9 cellular contexts compared by ENCODE assay signal in the genomic region with DNA sequence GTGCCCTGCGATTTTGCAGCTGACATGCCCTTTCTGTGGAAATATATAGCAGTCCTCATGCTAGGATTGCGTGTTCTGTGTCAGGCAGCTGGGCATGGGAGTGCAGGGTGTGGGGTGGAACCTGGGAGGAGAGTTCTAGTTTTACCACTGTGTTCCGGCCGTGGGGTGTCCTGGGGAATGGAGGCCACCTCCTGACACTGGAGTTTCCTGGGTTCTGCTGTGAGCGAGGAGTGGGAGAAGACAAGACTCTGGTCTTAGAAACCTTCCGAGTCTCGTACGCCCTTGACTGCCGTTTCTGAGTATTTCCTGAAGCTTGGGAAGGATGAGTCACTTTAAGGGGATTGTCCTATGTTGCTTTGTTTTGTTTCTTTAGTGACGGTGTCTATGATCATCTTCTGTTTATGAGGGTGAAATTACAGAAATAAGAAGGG. TPM values are rescaled to one million over a fixed set of nuclear protein-coding genes. Genes with fewer than 3 reads are reported as not detected.
DNase-seq lines count a peak whose midpoint lies in the region; ATAC-seq and TF ChIP-seq lines count a peak whose summit lies in the region.
"Had no signal": no experiment of that assay in that cellular context is flagged by ENCODE, and none has a peak within 500 bp of the region (broad histone marks: within the 10 kb centered on the region; RNA-seq: fewer than 3 reads in every experiment).

No MANE protein-coding gene starts in this region.

- no peak overlapping the region for H3K9ac ChIP-seq in parathyroid adenoma

- no peaks in the 10 kb centered on the region for H4K20me1 ChIP-seq in GM23338 (replicated peaks; ENCODE audit: insufficient read depth)

- H3K4me1 ChIP-seq in GM23338 (ENCODE audit: insufficient read depth), result peaks cover 22% of the 10 kb centered on the region; the same call in 1 of the 2 replicates
- H3K4me1 ChIP-seq in parathyroid adenoma, result no peaks in the 10 kb centered on the region

- no peaks in the 10 kb centered on the region for H3K9me2 ChIP-seq in GM23338 (ENCODE audit: insufficient read depth)

- in situ Hi-C loops in GM13977 (cut with MboI; ENCODE audit: low pct_unique_long_range_greater_than_20kb, low sequenced_read_pairs, unreplicated experiment), result no loop called here

- DNase-seq in GM23338 (ENCODE audit: low spot score), result no peak
- peak; percentile 87 for DNase-seq in fibroblast of gingiva (ENCODE audit: low read depth)
- DNase-seq in cerebellum (ENCODE audit: low spot score), result no peak
- no peak for DNase-seq in GM13977 (ENCODE audit: low spot score)
- no peak for DNase-seq in WERI-Rb-1

- H3K79me2 ChIP-seq in GM23338 (replicated peaks; ENCODE audit: insufficient read depth) (no peaks in the 10 kb centered on the region; the same call in 1 of the 2 replicates), parathyroid adenoma (peaks cover 8% of the 10 kb centered on the region)

- H3K4me3 ChIP-seq in GM23338 (no peak overlapping the region), WI38 (ENCODE audit: low read depth, low read length) (peak overlapping the region; percentile 44), parathyroid adenoma (ENCODE audit: low read depth, low read length) (no peak overlapping the region), WERI-Rb-1 (ENCODE audit: low read depth, low read length) (no peak overlapping the region)

- no peaks in the 10 kb centered on the region for H3K9me3 Mint-ChIP-seq in GM23338

- peaks cover 39% of the 10 kb centered on the region for H3K4me1 Mint-ChIP-seq in GM23338

- peak overlapping the region; percentile 14 for H3K4me2 ChIP-seq in GM23338
- no peak overlapping the region for H3K4me2 ChIP-seq in parathyroid adenoma (ENCODE audit: low read length)

- H3K9me3 ChIP-seq in parathyroid adenoma (ENCODE audit: control insufficient read depth, low read length) (no peaks in the 10 kb centered on the region), WERI-Rb-1 (ENCODE audit: severe bottlenecking) (no peaks in the 10 kb centered on the region)

- peaks cover 2% of the 10 kb centered on the region; the same call in 1 of the 3 replicates for H3K36me3 Mint-ChIP-seq in GM23338 (ENCODE audit: low read depth)

- H3F3A ChIP-seq in GM23338 (replicated peaks; ENCODE audit: low read depth), result peaks cover 23% of the 10 kb centered on the region

- H2AFZ ChIP-seq in GM23338, result no peak overlapping the region
- no peak overlapping the region for H2AFZ ChIP-seq in parathyroid adenoma

- ATAC-seq in GM23338 (no peak; the same call in 2 of the 3 replicates), HG02885 (IDR thresholded peaks at IDR 0.05; ENCODE audit: poor library complexity, unreplicated experiment) (no peak)

- peaks cover 7% of the 10 kb centered on the region for H3K27me3 Mint-ChIP-seq in GM23338 (ENCODE audit: insufficient read depth, low read depth, poor library complexity)

- H3K36me3 ChIP-seq in GM23338 (ENCODE audit: insufficient read depth) (no peaks in the 10 kb centered on the region), parathyroid adenoma (ENCODE audit: control insufficient read depth, insufficient read depth, low read length) (no peaks in the 10 kb centered on the region), WERI-Rb-1 (peaks cover 9% of the 10 kb centered on the region)

- H3K4me3 Mint-ChIP-seq in GM23338, result no peak overlapping the region

- H3K27ac Mint-ChIP-seq in GM23338, result peak overlapping the region; percentile 88

- peak overlapping the region; percentile 72 for H3K27ac ChIP-seq in GM23338 (ENCODE audit: low read depth)
- H3K27ac ChIP-seq in parathyroid adenoma, result peak overlapping the region; percentile 51
- no peak overlapping the region for H3K27ac ChIP-seq in WERI-Rb-1

- no peaks in the 10 kb centered on the region for H3K27me3 ChIP-seq in GM23338 (ENCODE audit: insufficient read depth)
- no peaks in the 10 kb centered on the region for H3K27me3 ChIP-seq in parathyroid adenoma (ENCODE audit: control insufficient read depth, insufficient read depth, low read length)
- no peaks in the 10 kb centered on the region for H3K27me3 ChIP-seq in WERI-Rb-1 (ENCODE audit: insufficient read depth, low read depth, severe bottlenecking)

- TF ChIP-seq CTCF in GM23338 (conservative IDR thresholded peaks at IDR 0.05; ENCODE audit: low read depth in 2 of 2), result no peak
- no peak for TF ChIP-seq CTCF in WI38 (IDR thresholded peaks at IDR 0.05; ENCODE audit: low read depth, low read length)
- TF ChIP-seq CTCF in parathyroid adenoma (IDR thresholded peaks at IDR 0.05), result no peak
- TF ChIP-seq CTCF in GM13977 (IDR thresholded peaks at IDR 0.05; ENCODE audit: extremely low read depth, insufficient read depth, missing control alignments), result no peak
- no peak for TF ChIP-seq CTCF in WERI-Rb-1 (IDR thresholded peaks at IDR 0.05; ENCODE audit: low read depth, low read length)

TF ChIP-seq in GM23338, 12 proteins besides CTCF, POLR2A, EP300 and RAD21:
- TF ChIP-seq NANOG (IDR thresholded peaks at IDR 0.05; ENCODE audit: borderline replicate concordance), result no peak
- TF ChIP-seq POLR2AphosphoS5 (IDR thresholded peaks at IDR 0.05; ENCODE audit: low read depth), result no peak
- no peak for TF ChIP-seq EZH2 (IDR thresholded peaks at IDR 0.05; ENCODE audit: low read depth, unreplicated experiment)
- no peak for TF ChIP-seq ZNF331 (CRISPR knock-in tag; IDR thresholded peaks at IDR 0.05; ENCODE audit: low read depth)
- TF ChIP-seq ZNF114 (CRISPR knock-in tag; IDR thresholded peaks at IDR 0.05), result no peak
- TF ChIP-seq, protein P1, sequence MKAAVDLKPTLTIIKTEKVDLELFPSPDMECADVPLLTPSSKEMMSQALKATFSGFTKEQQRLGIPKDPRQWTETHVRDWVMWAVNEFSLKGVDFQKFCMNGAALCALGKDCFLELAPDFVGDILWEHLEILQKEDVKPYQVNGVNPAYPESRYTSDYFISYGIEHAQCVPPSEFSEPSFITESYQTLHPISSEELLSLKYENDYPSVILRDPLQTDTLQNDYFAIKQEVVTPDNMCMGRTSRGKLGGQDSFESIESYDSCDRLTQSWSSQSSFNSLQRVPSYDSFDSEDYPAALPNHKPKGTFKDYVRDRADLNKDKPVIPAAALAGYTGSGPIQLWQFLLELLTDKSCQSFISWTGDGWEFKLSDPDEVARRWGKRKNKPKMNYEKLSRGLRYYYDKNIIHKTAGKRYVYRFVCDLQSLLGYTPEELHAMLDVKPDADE (IDR thresholded peaks at IDR 0.05), result no peak
- TF ChIP-seq CREB1 (CRISPR knock-in tag; IDR thresholded peaks at IDR 0.05; ENCODE audit: low read depth), result no peak
- no peak for TF ChIP-seq EZH2phosphoT487 (IDR thresholded peaks at IDR 0.05; ENCODE audit: unreplicated experiment)
- TF ChIP-seq, protein P2, sequence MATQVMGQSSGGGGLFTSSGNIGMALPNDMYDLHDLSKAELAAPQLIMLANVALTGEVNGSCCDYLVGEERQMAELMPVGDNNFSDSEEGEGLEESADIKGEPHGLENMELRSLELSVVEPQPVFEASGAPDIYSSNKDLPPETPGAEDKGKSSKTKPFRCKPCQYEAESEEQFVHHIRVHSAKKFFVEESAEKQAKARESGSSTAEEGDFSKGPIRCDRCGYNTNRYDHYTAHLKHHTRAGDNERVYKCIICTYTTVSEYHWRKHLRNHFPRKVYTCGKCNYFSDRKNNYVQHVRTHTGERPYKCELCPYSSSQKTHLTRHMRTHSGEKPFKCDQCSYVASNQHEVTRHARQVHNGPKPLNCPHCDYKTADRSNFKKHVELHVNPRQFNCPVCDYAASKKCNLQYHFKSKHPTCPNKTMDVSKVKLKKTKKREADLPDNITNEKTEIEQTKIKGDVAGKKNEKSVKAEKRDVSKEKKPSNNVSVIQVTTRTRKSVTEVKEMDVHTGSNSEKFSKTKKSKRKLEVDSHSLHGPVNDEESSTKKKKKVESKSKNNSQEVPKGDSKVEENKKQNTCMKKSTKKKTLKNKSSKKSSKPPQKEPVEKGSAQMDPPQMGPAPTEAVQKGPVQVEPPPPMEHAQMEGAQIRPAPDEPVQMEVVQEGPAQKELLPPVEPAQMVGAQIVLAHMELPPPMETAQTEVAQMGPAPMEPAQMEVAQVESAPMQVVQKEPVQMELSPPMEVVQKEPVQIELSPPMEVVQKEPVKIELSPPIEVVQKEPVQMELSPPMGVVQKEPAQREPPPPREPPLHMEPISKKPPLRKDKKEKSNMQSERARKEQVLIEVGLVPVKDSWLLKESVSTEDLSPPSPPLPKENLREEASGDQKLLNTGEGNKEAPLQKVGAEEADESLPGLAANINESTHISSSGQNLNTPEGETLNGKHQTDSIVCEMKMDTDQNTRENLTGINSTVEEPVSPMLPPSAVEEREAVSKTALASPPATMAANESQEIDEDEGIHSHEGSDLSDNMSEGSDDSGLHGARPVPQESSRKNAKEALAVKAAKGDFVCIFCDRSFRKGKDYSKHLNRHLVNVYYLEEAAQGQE (IDR thresholded peaks at IDR 0.05; ENCODE audit: unreplicated experiment), result no peak

RNA-seq across cellular contexts. Expression of a gene that starts 19.0 kb away (rescaled TPM):
- 28.5 and 34.5 TPM in 2 replicates for total RNA-seq in GM23338 (2014; rRNA removed; shearing (Covaris generic))
- polyA plus RNA-seq in GM23338 (2016; fragmentation: Nextera tagmentation; extraction: Ambion mirVana), result 43.1 and 43.7 TPM in 2 replicates
- 20.1 TPM for total RNA-seq in cerebellum

RNA-seq across cellular contexts. Expression of a gene that starts 41.8 kb away (rescaled TPM):
- 0.28 and 0.97 TPM in 2 replicates for total RNA-seq in GM23338 (2014; rRNA removed; shearing (Covaris generic))
- 0.40 and 0.60 TPM in 2 replicates for polyA plus RNA-seq in GM23338 (2016; fragmentation: Nextera tagmentation; extraction: Ambion mirVana)
- not detected for total RNA-seq in cerebellum
- total RNA-seq: T-helper 2 cell treated with Interferon-gamma antibody and Interleukin-4, amounts not matched to agents 100 ng/mL and 5 ng/mL, for 36 hours had no signal
